ENCODE assay signal across 2 cellular contexts in the genomic region with DNA sequence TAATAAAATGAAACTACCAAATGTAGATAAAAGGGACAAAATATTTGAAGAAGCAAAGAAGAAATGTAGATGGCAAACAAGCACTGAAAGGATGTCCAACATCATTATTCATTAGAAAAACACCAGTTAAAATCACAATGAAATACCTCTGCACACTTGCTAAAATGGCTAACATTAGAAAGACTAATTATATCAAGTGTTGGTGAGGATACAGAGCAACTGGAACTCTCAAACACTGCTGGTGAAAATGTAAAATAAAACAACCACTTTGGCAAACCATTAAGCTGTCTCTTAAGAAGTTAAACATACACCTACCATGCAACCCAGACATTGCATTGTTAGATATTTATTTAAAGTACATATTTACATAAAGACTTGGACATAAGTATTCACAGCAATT.
TF ChIP-seq lines count a peak whose summit lies in the region.

No MANE protein-coding gene starts in this region.

TF ChIP-seq in HEK293, 187 proteins besides CTCF, POLR2A, EP300 and RAD21 (continued from another document):
- peak; percentile 82; the same call in 1 of the 2 replicates for TF ChIP-seq ZNF580 (tag by site-specific recombination; IDR thresholded peaks at IDR 0.05)
- TF ChIP-seq ZNF626 (tag by site-specific recombination; IDR thresholded peaks at IDR 0.05): peak; percentile 90; the same call in 1 of the 2 replicates
- no peak for TF ChIP-seq ZNF221 (tag by site-specific recombination; IDR thresholded peaks at IDR 0.05; ENCODE audit: borderline replicate concordance)
- peak; percentile 84 for TF ChIP-seq ZNF280D (tag by site-specific recombination; IDR thresholded peaks at IDR 0.05)
- TF ChIP-seq SETDB1 (IDR thresholded peaks at IDR 0.05; ENCODE audit: insufficient read length, low read length): peak; percentile 91

TF ChIP-seq in K562, 482 proteins besides CTCF, POLR2A, EP300 and RAD21 (continued from another document):
- TF ChIP-seq HINFP (tag; conservative IDR thresholded peaks at IDR 0.05; ENCODE audit: low read depth) (no peak), MEF2D (tag; conservative IDR thresholded peaks at IDR 0.05; ENCODE audit: low read depth) (no peak), TRIM25 (IDR thresholded peaks at IDR 0.05; ENCODE audit: borderline replicate concordance) (no peak), ZFPM2 (CRISPR knock-in tag; IDR thresholded peaks at IDR 0.05) (no peak), NFIC (IDR thresholded peaks at IDR 0.05) (no peak), ZNF347 (CRISPR knock-in tag; IDR thresholded peaks at IDR 0.05; ENCODE audit: low read depth) (no peak), BCOR (IDR thresholded peaks at IDR 0.05) (peak; percentile 51; the same call in 1 of the 2 replicates), BMI1 (IDR thresholded peaks at IDR 0.05; ENCODE audit: low read length) (no peak), IFI16 (CRISPR knock-in tag; IDR thresholded peaks at IDR 0.05) (no peak), RNF2 (IDR thresholded peaks at IDR 0.05) (no peak), NR2C1 (IDR thresholded peaks at IDR 0.05) (no peak), NR2C1 (tag; IDR thresholded peaks at IDR 0.05) (no peak), MCM2 (IDR thresholded peaks at IDR 0.05; ENCODE audit: low read depth) (no peak), THRA (IDR thresholded peaks at IDR 0.05) (no peak), EGR1 (conservative IDR thresholded peaks at IDR 0.05) (no peak), ADNP (tag; IDR thresholded peaks at IDR 0.05) (0 out of 2 replicates have a peak, but pooled peaks have one; percentile 21), WHSC1 (IDR thresholded peaks at IDR 0.05; ENCODE audit: low read length) (no peak), NFE2 (IDR thresholded peaks at IDR 0.05; ENCODE audit: low read depth) (no peak), CBX5 (IDR thresholded peaks at IDR 0.05; ENCODE audit: borderline replicate concordance, low read depth) (peak; percentile 74), ZNF444 (CRISPR knock-in tag; IDR thresholded peaks at IDR 0.05) (no peak), MLX (CRISPR knock-in tag; conservative IDR thresholded peaks at IDR 0.05) (no peak), SMARCA5 (IDR thresholded peaks at IDR 0.05) (peak; percentile 45; the same call in 1 of the 2 replicates), GTF2E2 (tag; IDR thresholded peaks at IDR 0.05) (no peak), ZNF316 (IDR thresholded peaks at IDR 0.05) (no peak), TAF1 (IDR thresholded peaks at IDR 0.05; ENCODE audit: control insufficient read depth, extremely low read depth, insufficient read depth, low read length, severe bottlenecking) (no peak), MCM7 (IDR thresholded peaks at IDR 0.05) (no peak), ZNF184 (CRISPR knock-in tag; IDR thresholded peaks at IDR 0.05) (peak; percentile 99), MTA2 (IDR thresholded peaks at IDR 0.05; ENCODE audit: low read depth) (no peak), BRF1 (IDR thresholded peaks at IDR 0.05; ENCODE audit: borderline replicate concordance, extremely low read depth, insufficient read length) (no peak), NFE2L1 (tag; IDR thresholded peaks at IDR 0.05; ENCODE audit: borderline replicate concordance, low read depth) (no peak), L3MBTL2 (IDR thresholded peaks at IDR 0.05) (no peak), RBM25 (IDR thresholded peaks at IDR 0.05; ENCODE audit: low read depth, low read length, severe bottlenecking) (peak; percentile 97), DIDO1 (tag; IDR thresholded peaks at IDR 0.05; ENCODE audit: low read depth) (no peak), ARNT (IDR thresholded peaks at IDR 0.05) (no peak), POLR2AphosphoS5 (IDR thresholded peaks at IDR 0.05; ENCODE audit: control insufficient read depth, insufficient read depth, low read depth, low read length) (no peak), ZNF655 (CRISPR knock-in tag; IDR thresholded peaks at IDR 0.05) (no peak), TAF7 (tag; IDR thresholded peaks at IDR 0.05) (no peak), ZNF551 (CRISPR knock-in tag; IDR thresholded peaks at IDR 0.05) (0 out of 2 replicates have a peak, but pooled peaks have one; percentile 33), KDM1A (IDR thresholded peaks at IDR 0.05) (peak in 1 of 2 experiments; percentile 31; a peak in 1 of 4 replicates), ZBED1 (IDR thresholded peaks at IDR 0.05) (no peak), TEAD2 (tag; IDR thresholded peaks at IDR 0.05) (no peak), TAF9B (IDR thresholded peaks at IDR 0.05; ENCODE audit: partially characterized antibody) (no peak), MAFK (IDR thresholded peaks at IDR 0.05; ENCODE audit: low read length) (no peak)
- TF ChIP-seq, protein P1, sequence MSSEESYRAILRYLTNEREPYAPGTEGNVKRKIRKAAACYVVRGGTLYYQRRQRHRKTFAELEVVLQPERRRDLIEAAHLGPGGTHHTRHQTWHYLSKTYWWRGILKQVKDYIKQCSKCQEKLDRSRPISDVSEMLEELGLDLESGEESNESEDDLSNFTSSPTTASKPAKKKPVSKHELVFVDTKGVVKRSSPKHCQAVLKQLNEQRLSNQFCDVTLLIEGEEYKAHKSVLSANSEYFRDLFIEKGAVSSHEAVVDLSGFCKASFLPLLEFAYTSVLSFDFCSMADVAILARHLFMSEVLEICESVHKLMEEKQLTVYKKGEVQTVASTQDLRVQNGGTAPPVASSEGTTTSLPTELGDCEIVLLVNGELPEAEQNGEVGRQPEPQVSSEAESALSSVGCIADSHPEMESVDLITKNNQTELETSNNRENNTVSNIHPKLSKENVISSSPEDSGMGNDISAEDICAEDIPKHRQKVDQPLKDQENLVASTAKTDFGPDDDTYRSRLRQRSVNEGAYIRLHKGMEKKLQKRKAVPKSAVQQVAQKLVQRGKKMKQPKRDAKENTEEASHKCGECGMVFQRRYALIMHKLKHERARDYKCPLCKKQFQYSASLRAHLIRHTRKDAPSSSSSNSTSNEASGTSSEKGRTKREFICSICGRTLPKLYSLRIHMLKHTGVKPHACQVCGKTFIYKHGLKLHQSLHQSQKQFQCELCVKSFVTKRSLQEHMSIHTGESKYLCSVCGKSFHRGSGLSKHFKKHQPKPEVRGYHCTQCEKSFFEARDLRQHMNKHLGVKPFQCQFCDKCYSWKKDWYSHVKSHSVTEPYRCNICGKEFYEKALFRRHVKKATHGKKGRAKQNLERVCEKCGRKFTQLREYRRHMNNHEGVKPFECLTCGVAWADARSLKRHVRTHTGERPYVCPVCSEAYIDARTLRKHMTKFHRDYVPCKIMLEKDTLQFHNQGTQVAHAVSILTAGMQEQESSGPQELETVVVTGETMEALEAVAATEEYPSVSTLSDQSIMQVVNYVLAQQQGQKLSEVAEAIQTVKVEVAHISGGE (CRISPR knock-in tag; IDR thresholded peaks at IDR 0.05): no peak
- TF ChIP-seq, protein P2, sequence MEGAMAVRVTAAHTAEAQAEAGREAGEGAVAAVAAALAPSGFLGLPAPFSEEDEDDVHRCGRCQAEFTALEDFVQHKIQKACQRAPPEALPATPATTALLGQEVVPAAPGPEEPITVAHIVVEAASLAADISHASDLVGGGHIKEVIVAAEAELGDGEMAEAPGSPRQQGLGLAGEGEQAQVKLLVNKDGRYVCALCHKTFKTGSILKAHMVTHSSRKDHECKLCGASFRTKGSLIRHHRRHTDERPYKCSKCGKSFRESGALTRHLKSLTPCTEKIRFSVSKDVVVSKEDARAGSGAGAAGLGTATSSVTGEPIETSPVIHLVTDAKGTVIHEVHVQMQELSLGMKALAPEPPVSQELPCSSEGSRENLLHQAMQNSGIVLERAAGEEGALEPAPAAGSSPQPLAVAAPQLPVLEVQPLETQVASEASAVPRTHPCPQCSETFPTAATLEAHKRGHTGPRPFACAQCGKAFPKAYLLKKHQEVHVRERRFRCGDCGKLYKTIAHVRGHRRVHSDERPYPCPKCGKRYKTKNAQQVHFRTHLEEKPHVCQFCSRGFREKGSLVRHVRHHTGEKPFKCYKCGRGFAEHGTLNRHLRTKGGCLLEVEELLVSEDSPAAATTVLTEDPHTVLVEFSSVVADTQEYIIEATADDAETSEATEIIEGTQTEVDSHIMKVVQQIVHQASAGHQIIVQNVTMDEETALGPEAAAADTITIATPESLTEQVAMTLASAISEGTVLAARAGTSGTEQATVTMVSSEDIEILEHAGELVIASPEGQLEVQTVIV (CRISPR knock-in tag; IDR thresholded peaks at IDR 0.05; ENCODE audit: borderline replicate concordance): no peak
- TF ChIP-seq, protein P3, sequence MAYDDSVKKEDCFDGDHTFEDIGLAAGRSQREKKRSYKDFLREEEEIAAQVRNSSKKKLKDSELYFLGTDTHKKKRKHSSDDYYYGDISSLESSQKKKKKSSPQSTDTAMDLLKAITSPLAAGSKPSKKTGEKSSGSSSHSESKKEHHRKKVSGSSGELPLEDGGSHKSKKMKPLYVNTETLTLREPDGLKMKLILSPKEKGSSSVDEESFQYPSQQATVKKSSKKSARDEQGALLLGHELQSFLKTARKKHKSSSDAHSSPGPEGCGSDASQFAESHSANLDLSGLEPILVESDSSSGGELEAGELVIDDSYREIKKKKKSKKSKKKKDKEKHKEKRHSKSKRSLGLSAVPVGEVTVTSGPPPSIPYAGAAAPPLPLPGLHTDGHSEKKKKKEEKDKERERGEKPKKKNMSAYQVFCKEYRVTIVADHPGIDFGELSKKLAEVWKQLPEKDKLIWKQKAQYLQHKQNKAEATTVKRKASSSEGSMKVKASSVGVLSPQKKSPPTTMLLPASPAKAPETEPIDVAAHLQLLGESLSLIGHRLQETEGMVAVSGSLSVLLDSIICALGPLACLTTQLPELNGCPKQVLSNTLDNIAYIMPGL (CRISPR knock-in tag; IDR thresholded peaks at IDR 0.05): no peak
- TF ChIP-seq, protein P4, sequence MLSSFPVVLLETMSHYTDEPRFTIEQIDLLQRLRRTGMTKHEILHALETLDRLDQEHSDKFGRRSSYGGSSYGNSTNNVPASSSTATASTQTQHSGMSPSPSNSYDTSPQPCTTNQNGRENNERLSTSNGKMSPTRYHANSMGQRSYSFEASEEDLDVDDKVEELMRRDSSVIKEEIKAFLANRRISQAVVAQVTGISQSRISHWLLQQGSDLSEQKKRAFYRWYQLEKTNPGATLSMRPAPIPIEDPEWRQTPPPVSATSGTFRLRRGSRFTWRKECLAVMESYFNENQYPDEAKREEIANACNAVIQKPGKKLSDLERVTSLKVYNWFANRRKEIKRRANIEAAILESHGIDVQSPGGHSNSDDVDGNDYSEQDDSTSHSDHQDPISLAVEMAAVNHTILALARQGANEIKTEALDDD (IDR thresholded peaks at IDR 0.05): no peak
- TF ChIP-seq, protein P5, sequence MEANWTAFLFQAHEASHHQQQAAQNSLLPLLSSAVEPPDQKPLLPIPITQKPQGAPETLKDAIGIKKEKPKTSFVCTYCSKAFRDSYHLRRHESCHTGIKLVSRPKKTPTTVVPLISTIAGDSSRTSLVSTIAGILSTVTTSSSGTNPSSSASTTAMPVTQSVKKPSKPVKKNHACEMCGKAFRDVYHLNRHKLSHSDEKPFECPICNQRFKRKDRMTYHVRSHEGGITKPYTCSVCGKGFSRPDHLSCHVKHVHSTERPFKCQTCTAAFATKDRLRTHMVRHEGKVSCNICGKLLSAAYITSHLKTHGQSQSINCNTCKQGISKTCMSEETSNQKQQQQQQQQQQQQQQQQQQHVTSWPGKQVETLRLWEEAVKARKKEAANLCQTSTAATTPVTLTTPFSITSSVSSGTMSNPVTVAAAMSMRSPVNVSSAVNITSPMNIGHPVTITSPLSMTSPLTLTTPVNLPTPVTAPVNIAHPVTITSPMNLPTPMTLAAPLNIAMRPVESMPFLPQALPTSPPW (CRISPR knock-in tag; IDR thresholded peaks at IDR 0.05): no peak
TF ChIP-seq in K562: peak in this region for 12.
